Comparison of ENCODE assay signal across 10 cellular contexts in the genomic region with DNA sequence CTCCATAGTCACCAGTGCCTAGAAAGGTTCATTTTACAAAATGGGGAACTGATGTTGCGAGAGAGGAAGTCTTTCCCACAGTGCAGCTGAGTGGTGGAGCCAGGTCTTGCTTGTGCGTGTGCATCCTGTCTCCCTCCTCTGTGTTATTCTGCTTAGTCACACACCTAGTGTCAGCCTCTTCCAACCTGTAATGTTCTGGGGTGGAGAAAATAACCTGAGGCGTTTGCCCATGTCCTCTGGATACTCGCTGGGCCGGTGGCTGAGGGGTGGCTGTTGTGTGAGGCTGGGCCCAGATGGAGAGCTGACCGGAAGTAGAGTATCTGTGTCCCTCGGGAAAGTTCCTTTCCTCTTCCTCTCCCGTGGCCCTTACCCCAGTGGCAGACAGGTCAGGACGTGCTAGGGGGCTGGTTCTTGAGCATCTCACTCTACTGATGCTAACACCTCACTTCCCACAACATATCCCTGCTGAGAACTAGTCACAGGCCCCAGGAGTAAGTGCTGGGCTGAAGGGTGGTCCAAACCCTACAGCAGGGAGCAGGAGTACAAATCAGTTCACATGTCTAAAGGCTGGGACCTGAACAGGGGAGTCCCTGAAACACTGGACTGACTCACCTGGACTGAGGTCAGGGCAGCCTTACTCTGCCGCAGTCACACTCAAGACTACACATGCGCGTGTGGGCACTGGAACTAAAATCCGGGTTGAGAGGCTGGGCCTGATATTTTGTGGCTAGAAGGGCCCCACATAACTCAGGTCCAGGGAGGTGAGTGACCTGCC. TPM values are rescaled to one million over a fixed set of nuclear protein-coding genes. Genes with fewer than 3 reads are reported as not detected.
DNase-seq lines count a peak whose midpoint lies in the region; ATAC-seq and TF ChIP-seq lines count a peak whose summit lies in the region.
"Had no signal": no experiment of that assay in that cellular context is flagged by ENCODE, and none has a peak within 500 bp of the region (broad histone marks: within the 10 kb centered on the region; RNA-seq: fewer than 3 reads in every experiment).

No MANE protein-coding gene starts in this region.

- H3K9me3 Mint-ChIP-seq in CD14-positive monocyte (peaks cover 0 to 2% (median 0%) of the 10 kb centered on the region in 7 donors), memory B cell (peaks cover 2% of the 10 kb centered on the region)
- no peaks in the 10 kb centered on the region for H3K9me3 Mint-ChIP-seq in activated naive CD4-positive, alpha-beta T cell treated with anti-CD3 and anti-CD28 coated beads, Interleukin-2, amount 50 U/mL, for 24 hours

- no peak overlapping the region for H3K27ac ChIP-seq in mesendoderm (ENCODE audit: low read depth, low read length)

- intact Hi-C loops in CD14-positive monocyte (cut with micrococcal nuclease), result no loop called here

- H3K4me1 Mint-ChIP-seq in CD14-positive monocyte (peaks cover 24% of the 10 kb centered on the region), memory B cell (peaks cover 15% of the 10 kb centered on the region)
- H3K4me1 Mint-ChIP-seq in activated naive CD4-positive, alpha-beta T cell treated with anti-CD3 and anti-CD28 coated beads, Interleukin-2, amount 50 U/mL, for 24 hours, result peaks cover 30% of the 10 kb centered on the region

- H3K36me3 Mint-ChIP-seq in CD14-positive monocyte (peaks cover 52 to 53% of the 10 kb centered on the region in 2 donors), memory B cell (peaks cover 24% of the 10 kb centered on the region)
- H3K36me3 Mint-ChIP-seq in activated naive CD4-positive, alpha-beta T cell treated with anti-CD3 and anti-CD28 coated beads, Interleukin-2, amount 50 U/mL, for 24 hours, result peaks cover 18% of the 10 kb centered on the region

- no peaks in the 10 kb centered on the region for H3K79me2 ChIP-seq in mesendoderm (ENCODE audit: control insufficient read depth, insufficient read depth, low read length)

- H3K27ac Mint-ChIP-seq in CD14-positive monocyte, result peak overlapping the region; percentile 94 to 99 (median 98)
- peak overlapping the region; percentile 93 for H3K27ac Mint-ChIP-seq in activated naive CD4-positive, alpha-beta T cell treated with anti-CD3 and anti-CD28 coated beads, Interleukin-2, amount 50 U/mL, for 24 hours
- peak overlapping the region; percentile 73 for H3K27ac Mint-ChIP-seq in memory B cell

- H2AK5ac ChIP-seq in mesendoderm (ENCODE audit: low read length), result no peak overlapping the region

- DNase-seq in CD14-positive monocyte (ENCODE audit: low spot score) (peak; percentile 86), KG1 (lab: John Stamatoyannopoulos, UW) (peak; percentile 41), memory B cell (ENCODE audit: low spot score in 2 of 2) (peak in 1 of 2 donors; percentile 56), NCI-H748 (lab: John Stamatoyannopoulos, UW; ENCODE audit: unreplicated experiment) (no peak), mesendoderm (no peak)
- DNase-seq: activated CD4-positive, CD25-positive, alpha-beta regulatory T cell treated with anti-CD3 and anti-CD28 coated beads, Interleukin-2, amount 50 U/mL, for 72 hours; foreskin fibroblast had no signal

- no peak overlapping the region for H3K4me2 ChIP-seq in mesendoderm (ENCODE audit: low read length)

- ATAC-seq in memory B cell (ENCODE audit: low read depth) (peak; percentile 100), HG02588 (IDR thresholded peaks at IDR 0.05; ENCODE audit: unreplicated experiment) (no peak), HG03045 (IDR thresholded peaks at IDR 0.05; ENCODE audit: unreplicated experiment) (no peak)

- no peak overlapping the region for H4K8ac ChIP-seq in mesendoderm (ENCODE audit: low read depth, low read length)

- H4K5ac ChIP-seq in mesendoderm (ENCODE audit: low read length), result no peak overlapping the region

- H3K36me3 ChIP-seq in mesendoderm (ENCODE audit: control insufficient read depth, insufficient read depth, low read length), result peaks cover 22% of the 10 kb centered on the region

- no peak overlapping the region for H3K4ac ChIP-seq in mesendoderm (ENCODE audit: low read depth, low read length)

- TF ChIP-seq CTCF in CD14-positive monocyte (IDR thresholded peaks at IDR 0.05), result no peak

- no CpG with 5 or more reads among the region's 13 CpGs for WGBS in mesendoderm (ENCODE audit: extremely low coverage, insufficient coverage, low lambda C conversion rate)

- peaks cover 2% of the 10 kb centered on the region for H3K79me1 ChIP-seq in mesendoderm (ENCODE audit: low read length)

- H2BK5ac ChIP-seq in mesendoderm (ENCODE audit: low read length), result no peak overlapping the region

- no peak overlapping the region for H3K23ac ChIP-seq in mesendoderm (ENCODE audit: low read length)

- H3K4me3 ChIP-seq in mesendoderm (ENCODE audit: low read length), result no peak overlapping the region

- H3K27me3 Mint-ChIP-seq in CD14-positive monocyte (ENCODE audit: low read depth in 3 of 3), result peaks cover 0 to 4% (median 0%) of the 10 kb centered on the region in 3 donors
- H3K27me3 Mint-ChIP-seq in activated naive CD4-positive, alpha-beta T cell treated with anti-CD3 and anti-CD28 coated beads, Interleukin-2, amount 50 U/mL, for 24 hours, result no peaks in the 10 kb centered on the region
- no peaks in the 10 kb centered on the region for H3K27me3 Mint-ChIP-seq in memory B cell

- H2BK120ac ChIP-seq in mesendoderm (ENCODE audit: low read depth, low read length), result no peak overlapping the region

- peak overlapping the region; percentile 31 to 72 for H3K4me3 Mint-ChIP-seq in CD14-positive monocyte
- peak overlapping the region; percentile 16 for H3K4me3 Mint-ChIP-seq in activated naive CD4-positive, alpha-beta T cell treated with anti-CD3 and anti-CD28 coated beads, Interleukin-2, amount 50 U/mL, for 24 hours
- H3K4me3 Mint-ChIP-seq in memory B cell, result no peak overlapping the region

- H3K27me3 ChIP-seq in mesendoderm (ENCODE audit: insufficient read depth, low read length, poor library complexity), result no peaks in the 10 kb centered on the region

- no peak overlapping the region for H2BK15ac ChIP-seq in mesendoderm (replicated peaks; ENCODE audit: low read depth)

- no peak overlapping the region for H3K56ac ChIP-seq in mesendoderm (ENCODE audit: low read length)

- no peaks in the 10 kb centered on the region for H3K4me1 ChIP-seq in mesendoderm (ENCODE audit: control insufficient read depth, low read depth, low read length)

- H3K18ac ChIP-seq in mesendoderm (ENCODE audit: low read length), result no peak overlapping the region

- no peak overlapping the region for H3K9ac ChIP-seq in mesendoderm (ENCODE audit: low read length)

RNA-seq across cellular contexts. Expression of a gene that starts 7.0 kb away (rescaled TPM):
- polyA plus RNA-seq in CD14-positive monocyte, result 100 to 1,000 TPM; 113 to 140 TPM
- 166 TPM for polyA plus RNA-seq in mesendoderm (2013, experiment 1 of 2)
- 166 TPM for polyA plus RNA-seq in mesendoderm (2013, experiment 2 of 2)

RNA-seq across cellular contexts. Expression of a gene that starts 20.2 kb away (rescaled TPM):
- polyA plus RNA-seq in CD14-positive monocyte, result 1 to 10 TPM; 2.4 to 2.6 TPM
- 296 TPM for polyA plus RNA-seq in mesendoderm (2013, experiment 1 of 2)
- 299 TPM for polyA plus RNA-seq in mesendoderm (2013, experiment 2 of 2)

RNA-seq across cellular contexts. Expression of a gene that starts 22.1 kb away (rescaled TPM):
- 10 to 100 TPM; 70.1 to 77.1 TPM for polyA plus RNA-seq in CD14-positive monocyte
- 34.9 TPM for polyA plus RNA-seq in mesendoderm (2013, experiment 1 of 2)
- polyA plus RNA-seq in mesendoderm (2013, experiment 2 of 2), result 35.6 TPM

RNA-seq across cellular contexts. Expression of a gene that starts 26.4 kb away (rescaled TPM):
- polyA plus RNA-seq in CD14-positive monocyte, result not detected
- polyA plus RNA-seq in mesendoderm (2013, experiment 1 of 2), result 0.44 TPM
- polyA plus RNA-seq in mesendoderm (2013, experiment 2 of 2), result 0.46 TPM

RNA-seq across cellular contexts. Expression of a gene that starts 43.4 kb away (rescaled TPM):
- polyA plus RNA-seq in CD14-positive monocyte, result 100 to 1,000 TPM; 269 to 371 TPM
- 0.42 TPM for polyA plus RNA-seq in mesendoderm (2013, experiment 1 of 2)
- polyA plus RNA-seq in mesendoderm (2013, experiment 2 of 2), result 0.49 TPM

Comparison
In these comparisons a context has a peak if more than half of its experiments do, and no peak if none do; other contexts are left out.
1. DNase-seq: peak in CD14-positive monocyte (single experiment) and KG1 (single experiment); none in NCI-H748 (single experiment) and mesendoderm (single experiment).
2. Peak in every context shown above with its lines, with median percentiles within 50 percentile points of each other: H3K27ac Mint-ChIP-seq.